Comparison of ENCODE assay signal across 1 cellular context in the genomic region with DNA sequence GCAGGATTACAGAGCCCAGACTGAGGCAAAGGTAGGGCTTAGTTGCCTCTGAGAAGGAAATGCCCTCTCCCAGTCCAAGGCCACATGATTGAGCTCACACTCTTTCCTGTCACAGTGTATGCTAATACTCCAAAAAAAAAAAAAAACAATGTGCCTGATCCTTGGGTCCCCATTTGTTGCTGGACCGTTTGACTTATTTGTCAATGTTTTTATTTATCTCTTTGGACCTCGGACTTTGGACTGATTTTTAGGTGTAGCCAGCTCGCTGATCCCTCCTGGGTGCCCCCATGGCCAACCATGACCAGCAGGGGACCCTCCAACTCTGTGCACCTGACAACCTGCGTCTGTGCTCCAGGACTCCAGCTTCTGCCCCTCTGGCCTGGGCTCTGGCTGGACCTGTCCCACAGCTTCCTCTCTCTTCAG.
TF ChIP-seq lines count a peak whose summit lies in the region.

No MANE protein-coding gene starts in this region.

TF ChIP-seq in GM12878, 131 proteins besides CTCF, POLR2A, EP300 and RAD21:
- TF ChIP-seq SMC3 (IDR thresholded peaks at IDR 0.05; ENCODE audit: borderline replicate concordance, low read length) (peak; percentile 58; the same call in 1 of the 2 replicates), CBX3 (IDR thresholded peaks at IDR 0.05; ENCODE audit: borderline replicate concordance, low read depth) (no peak)
